8 cellular contexts compared by ENCODE assay signal in the genomic region with DNA sequence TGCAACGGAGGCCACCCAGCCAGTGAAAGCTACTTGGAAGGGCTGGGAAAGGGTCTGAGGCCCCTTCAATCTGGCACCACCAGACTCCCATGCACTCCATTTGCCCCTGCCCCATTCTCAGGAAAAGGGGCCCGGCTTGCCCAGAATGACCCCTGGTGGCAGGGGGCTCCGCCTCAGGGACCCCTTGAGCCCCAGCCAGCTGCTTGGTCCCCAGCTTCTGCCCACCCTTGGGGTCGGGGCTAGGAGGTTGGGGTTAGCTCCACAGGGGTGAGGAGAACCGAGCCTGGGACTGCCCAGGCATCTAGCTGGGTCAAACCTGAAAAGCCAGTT. TPM values are rescaled to one million over a fixed set of nuclear protein-coding genes. Genes with fewer than 3 reads are reported as not detected.
DNase-seq lines count a peak whose midpoint lies in the region; ATAC-seq, FAIRE-seq and TF ChIP-seq lines count a peak whose summit lies in the region.

No MANE protein-coding gene starts in this region.

- no peak for TF ChIP-seq EP300 in K562 (IDR thresholded peaks at IDR 0.05; ENCODE audit: low read length)

- 63% methylated on average over 2 of the region's 5 CpGs for WGBS in K562 (ENCODE audit: insufficient coverage, low coverage, missing lambda C conversion rate)
- WGBS in small intestine, 3 donors = 31 to 49% (median 42%) methylated on average over 5 of the region's 5 CpGs

- H3K4me3 ChIP-seq in HAP-1 = peak overlapping the region; percentile 64
- no peak overlapping the region for H3K4me3 ChIP-seq in K562
- peak overlapping the region; percentile 73; the same call in 1 of the 2 replicates for H3K4me3 ChIP-seq in iPS-20b (ENCODE audit: low read length)
- peak overlapping the region; percentile 48 to 69 for H3K4me3 ChIP-seq in small intestine (ENCODE audit: low read depth in 1 of 2, low read length in 2 of 2)

- H3K9me1 ChIP-seq in K562 (ENCODE audit: control insufficient read depth, insufficient read depth, low read length) = peaks cover 3% of the 10 kb centered on the region

- H3K79me2 ChIP-seq in K562 (ENCODE audit: control insufficient read depth, insufficient read depth, low read length) = no peaks in the 10 kb centered on the region

- FAIRE-seq in K562 (lab: Jason Lieb, UNC) = no peak
- no peak for FAIRE-seq in small intestine (lab: Jason Lieb, UNC)

- H3K9ac ChIP-seq in K562 (ENCODE audit: insufficient read depth in 1 of 2, low read depth in 2 of 2, low read length in 2 of 2) (peak overlapping the region in 1 of 2 experiments; percentile 91; a peak in 2 of 4 replicates), iPS-20b (ENCODE audit: low read depth, low read length) (peak overlapping the region; percentile 68; the same call in 1 of the 2 replicates)

- H3K36me3 ChIP-seq in HAP-1 (replicated peaks) = no peaks in the 10 kb centered on the region
- H3K36me3 ChIP-seq in K562 (ENCODE audit: control insufficient read depth, insufficient read depth, low read length) = no peaks in the 10 kb centered on the region
- H3K36me3 ChIP-seq in iPS-20b (ENCODE audit: insufficient read depth, low read depth, low read length) = no peaks in the 10 kb centered on the region
- H3K36me3 ChIP-seq in small intestine (ENCODE audit: control insufficient read depth in 2 of 2, insufficient read depth in 2 of 2, low read length in 2 of 2) = no peaks in the 10 kb centered on the region

- ATAC-seq in K562 (no peak), HG03159 (IDR thresholded peaks at IDR 0.05; ENCODE audit: unreplicated experiment) (no peak)

- no peak overlapping the region for H2AFZ ChIP-seq in K562 (ENCODE audit: low read depth, low read length)

- in situ Hi-C loops in HAP-1 (cut with MboI; ENCODE audit: low sequenced_read_pairs) = no loop called here
- in situ Hi-C loops in K562 (cut with MboI) = no loop called here

- H3K4me1 ChIP-seq in HAP-1 = peaks cover 7% of the 10 kb centered on the region
- peaks cover 18 to 71% of the 10 kb centered on the region in 2 experiments for H3K4me1 ChIP-seq in K562 (replicated peaks in 1 of 2; ENCODE audit: control insufficient read depth in 2 of 2, insufficient read depth in 2 of 2, low read length in 2 of 2)
- peaks cover 24% of the 10 kb centered on the region for H3K4me1 ChIP-seq in iPS-20b (ENCODE audit: insufficient read depth, low read length)
- peaks cover 0 to 2% of the 10 kb centered on the region in 2 donors for H3K4me1 ChIP-seq in small intestine (ENCODE audit: control insufficient read depth in 2 of 2, insufficient read depth in 1 of 2, low read depth in 1 of 2, low read length in 1 of 2)

- H3K27me3 ChIP-seq in HAP-1 (ENCODE audit: low read depth) (no peaks in the 10 kb centered on the region), K562 (ENCODE audit: control insufficient read depth in 2 of 2, insufficient read depth in 2 of 2, low read length in 2 of 2) (no peaks in the 10 kb centered on the region), iPS-20b (ENCODE audit: insufficient read depth, low read length) (peaks cover 11% of the 10 kb centered on the region; the same call in 1 of the 2 replicates), small intestine (ENCODE audit: control insufficient read depth in 2 of 2, insufficient read depth in 2 of 2, low read length in 2 of 2) (peaks cover 0 to 5% of the 10 kb centered on the region in 2 donors)

- no peak for TF ChIP-seq RAD21 in K562 (CRISPR knock-in tag; conservative IDR thresholded peaks at IDR 0.05 in 1 of 2, IDR thresholded peaks at IDR 0.05 in 1 of 2)

- H3K4me2 ChIP-seq in K562 (ENCODE audit: insufficient read depth, low read length) = peak overlapping the region; percentile 76; the same call in 1 of the 2 replicates

- CTCF ChIA-PET in K562 (lab: Yijun Ruan, JAX; ENCODE audit: low intra/inter-chr PET ratio) = no interaction called here

- no peak for DNase-seq in HAP-1 (ENCODE audit: low spot score in 2 of 2)
- DNase-seq in K562 (ENCODE audit: extremely low read depth in 1 of 4, low spot score in 3 of 4) = no peak
- no peak for DNase-seq in small intestine
- no peak for DNase-seq in GF-D8 (lab: John Stamatoyannopoulos, UW)
- no peak for DNase-seq in GDM1 (lab: John Stamatoyannopoulos, UW)
- no peak for DNase-seq in COR-L47 (lab: John Stamatoyannopoulos, UW)

- no peak for TF ChIP-seq POLR2A in K562 (conservative IDR thresholded peaks at IDR 0.05)

- no peak for TF ChIP-seq CTCF in K562 (IDR thresholded peaks at IDR 0.05 in 2 of 3, conservative IDR thresholded peaks at IDR 0.05 in 1 of 3; ENCODE audit: insufficient read depth in 2 of 3, low read depth in 1 of 3, low read length in 3 of 3)

- intact Hi-C loops in K562 (cut with micrococcal nuclease) = no loop called here

- H3K9me3 ChIP-seq in HAP-1 (no peaks in the 10 kb centered on the region), K562 (replicated peaks; ENCODE audit: control insufficient read depth, insufficient read depth, low read depth, low read length) (no peaks in the 10 kb centered on the region; the same call in 1 of the 2 replicates), iPS-20b (ENCODE audit: insufficient read depth, low read depth, low read length) (no peaks in the 10 kb centered on the region), small intestine (ENCODE audit: control insufficient read depth, low read depth) (no peaks in the 10 kb centered on the region)

- peaks cover 13% of the 10 kb centered on the region for H4K20me1 ChIP-seq in K562 (replicated peaks; ENCODE audit: control insufficient read depth, insufficient read depth, low read length)

- H3K27ac ChIP-seq in K562 (ENCODE audit: extremely low read depth, low read depth, low read length) (no peak overlapping the region), iPS-20b (ENCODE audit: low read length) (no peak overlapping the region), small intestine (ENCODE audit: low read depth in 1 of 2, low read length in 1 of 2) (peak overlapping the region in 1 of 2 donors; percentile 28)

- BruUV-seq in K562 (replicated peaks; lab: Mats Ljungman, UMichigan) = no TSS peak

- POLR2A ChIA-PET in K562 (lab: Yijun Ruan, JAX) = interaction anchor here (0.6 to 4.4 kb wide), 5 partner anchors 11 to 22 kb away, joined by 3 to 18 read pairs (median 4); a partner anchor contains a TSS

RNA-seq across cellular contexts. Expression of a gene that starts 1.3 kb away (rescaled TPM):
- total RNA-seq in K562 (2011; cell fraction: chromatin; rRNA removed; ENCODE audit: low replicate concordance) = 63.2 and 128 TPM in 2 replicates
- 70.9 and 80.0 TPM in 2 replicates for total RNA-seq in K562 (2011; cell fraction: nucleolus; rRNA removed)
- 60.5 TPM in 2 replicates for total RNA-seq in K562 (2011; cell fraction: nucleoplasm; rRNA removed)
- total RNA-seq in K562 (2014; rRNA removed) (4.5 and 5.9 TPM in 2 replicates), K562 (2014; rRNA removed; fragmentation: Illumina TruSeq; extraction: Trizol) (1.2 and 1.3 TPM in 2 replicates), K562 (2015; rRNA removed; fragmentation: Illumina TruSeq; extraction: Trizol) (1.2 and 1.6 TPM in 2 replicates), K562 (2021) (6.9 and 7.1 TPM in 2 replicates)
- polyA plus RNA-seq in K562 (2011; rRNA removed) (8.2 and 20.0 TPM in 2 replicates), K562 (2014; fragmentation: Illumina TruSeq; extraction: Trizol) (4.2 and 5.5 TPM in 2 replicates), K562 (2014; fragmentation: Nextera tagmentation; extraction: Ambion mirVana) (1 to 10 TPM; 1.0 to 2.0 TPM), K562 (2014; rRNA removed) (6.0 and 6.9 TPM in 2 replicates), small intestine (10 to 100 TPM; 10.1 to 28.6 (median 21.1) TPM)
- 9.3 and 10.9 TPM in 2 replicates for polyA plus RNA-seq in K562 (2011; cell fraction: cytosol; rRNA removed)
- 210 and 244 TPM in 2 replicates for polyA plus RNA-seq in K562 (2011; cell fraction: nucleus; rRNA removed)
- 3.0 and 13.0 TPM in 2 replicates for polyA plus RNA-seq in K562 (2012)
- polyA minus RNA-seq in K562 (2011; rRNA and poly(A)+ RNA removed) = 2.7 and 4.6 TPM in 2 replicates
- 3.7 and 10.0 TPM in 2 replicates for polyA minus RNA-seq in K562 (2011; cell fraction: cytosol; rRNA and poly(A)+ RNA removed)
- polyA minus RNA-seq in K562 (2011; cell fraction: nucleus; rRNA and poly(A)+ RNA removed) = 15.8 and 22.8 TPM in 2 replicates

RNA-seq across cellular contexts. Expression of a gene that starts 6.8 kb away (rescaled TPM):
- 6.3 and 35.1 TPM in 2 replicates for total RNA-seq in K562 (2011; cell fraction: chromatin; rRNA removed; ENCODE audit: low replicate concordance)
- total RNA-seq in K562 (2011; cell fraction: nucleolus; rRNA removed) = 52.2 and 54.0 TPM in 2 replicates
- total RNA-seq in K562 (2011; cell fraction: nucleoplasm; rRNA removed) = 26.0 and 30.7 TPM in 2 replicates
- total RNA-seq in K562 (2014; rRNA removed) (192 and 226 TPM in 2 replicates), K562 (2014; rRNA removed; fragmentation: Illumina TruSeq; extraction: Trizol) (5.0 and 6.1 TPM in 2 replicates), K562 (2015; rRNA removed; fragmentation: Illumina TruSeq; extraction: Trizol) (47.1 and 52.8 TPM in 2 replicates), K562 (2021) (80.1 and 81.9 TPM in 2 replicates)
- polyA plus RNA-seq in K562 (2011; rRNA removed) (36.2 and 52.2 TPM in 2 replicates), K562 (2014; fragmentation: Illumina TruSeq; extraction: Trizol) (21.1 and 55.2 TPM in 2 replicates), K562 (2014; fragmentation: Nextera tagmentation; extraction: Ambion mirVana) (1 to 10 TPM in 1 of 2 experiments, under 1 TPM in 1; 0.42 to 2.2 TPM), K562 (2014; rRNA removed) (138 and 214 TPM in 2 replicates), small intestine (10 to 100 TPM; 67.5 to 76.7 (median 68.6) TPM)
- 102 and 222 TPM in 2 replicates for polyA plus RNA-seq in K562 (2011; cell fraction: cytosol; rRNA removed)
- polyA plus RNA-seq in K562 (2011; cell fraction: nucleus; rRNA removed) = 38.8 and 51.3 TPM in 2 replicates
- polyA plus RNA-seq in K562 (2012) = 46.7 and 91.8 TPM in 2 replicates
- polyA minus RNA-seq in K562 (2011; rRNA and poly(A)+ RNA removed) = 5.7 and 7.4 TPM in 2 replicates
- polyA minus RNA-seq in K562 (2011; cell fraction: cytosol; rRNA and poly(A)+ RNA removed) = 34.4 and 54.7 TPM in 2 replicates
- polyA minus RNA-seq in K562 (2011; cell fraction: nucleus; rRNA and poly(A)+ RNA removed) = 15.9 and 16.8 TPM in 2 replicates

RNA-seq across cellular contexts. Expression of a gene that starts 17.5 kb away (rescaled TPM):
- 58.7 and 108 TPM in 2 replicates for total RNA-seq in K562 (2011; cell fraction: chromatin; rRNA removed; ENCODE audit: low replicate concordance)
- 59.2 and 64.4 TPM in 2 replicates for total RNA-seq in K562 (2011; cell fraction: nucleolus; rRNA removed)
- total RNA-seq in K562 (2011; cell fraction: nucleoplasm; rRNA removed) = 61.2 and 70.4 TPM in 2 replicates
- total RNA-seq in K562 (2014; rRNA removed) = 176 and 178 TPM in 2 replicates
- total RNA-seq in K562 (2014; rRNA removed; fragmentation: Illumina TruSeq; extraction: Trizol) = 78.8 and 107 TPM in 2 replicates
- 106 and 108 TPM in 2 replicates for total RNA-seq in K562 (2015; rRNA removed; fragmentation: Illumina TruSeq; extraction: Trizol)
- 123 and 124 TPM in 2 replicates for total RNA-seq in K562 (2021)
- 116 and 117 TPM in 2 replicates for polyA plus RNA-seq in K562 (2011; rRNA removed)
- polyA plus RNA-seq in K562 (2011; cell fraction: cytosol; rRNA removed) = 102 and 106 TPM in 2 replicates
- 107 and 113 TPM in 2 replicates for polyA plus RNA-seq in K562 (2011; cell fraction: nucleus; rRNA removed)
- 70.9 and 149 TPM in 2 replicates for polyA plus RNA-seq in K562 (2012)
- polyA plus RNA-seq in K562 (2014; fragmentation: Illumina TruSeq; extraction: Trizol) = 103 and 132 TPM in 2 replicates
- polyA plus RNA-seq in K562 (2014; fragmentation: Nextera tagmentation; extraction: Ambion mirVana) = 10 to 100 TPM; 59.0 to 61.5 TPM
- polyA plus RNA-seq in K562 (2014; rRNA removed) = 122 and 154 TPM in 2 replicates
- polyA minus RNA-seq in K562 (2011; rRNA and poly(A)+ RNA removed) = 48.3 and 52.8 TPM in 2 replicates
- 20.9 and 31.3 TPM in 2 replicates for polyA minus RNA-seq in K562 (2011; cell fraction: cytosol; rRNA and poly(A)+ RNA removed)
- 18.3 and 31.3 TPM in 2 replicates for polyA minus RNA-seq in K562 (2011; cell fraction: nucleus; rRNA and poly(A)+ RNA removed)
- 10 to 100 TPM; 27.6 to 38.2 (median 27.7) TPM for polyA plus RNA-seq in small intestine

RNA-seq across cellular contexts. Expression of a gene that starts 17.8 kb away (rescaled TPM):
- total RNA-seq in K562 (2011; cell fraction: chromatin; rRNA removed; ENCODE audit: low replicate concordance) = 53.1 and 79.0 TPM in 2 replicates
- 47.2 and 48.0 TPM in 2 replicates for total RNA-seq in K562 (2011; cell fraction: nucleolus; rRNA removed)
- total RNA-seq in K562 (2011; cell fraction: nucleoplasm; rRNA removed) = 66.1 and 91.1 TPM in 2 replicates
- total RNA-seq in K562 (2014; rRNA removed) (62.7 and 65.7 TPM in 2 replicates), K562 (2014; rRNA removed; fragmentation: Illumina TruSeq; extraction: Trizol) (46.3 and 53.5 TPM in 2 replicates), K562 (2015; rRNA removed; fragmentation: Illumina TruSeq; extraction: Trizol) (42.1 and 43.7 TPM in 2 replicates), K562 (2021) (86.7 and 90.9 TPM in 2 replicates)
- polyA plus RNA-seq in K562 (2011; rRNA removed) (86.0 and 95.2 TPM in 2 replicates), K562 (2014; fragmentation: Illumina TruSeq; extraction: Trizol) (68.2 and 81.3 TPM in 2 replicates), K562 (2014; fragmentation: Nextera tagmentation; extraction: Ambion mirVana) (100 to 1,000 TPM; 304 to 315 TPM), K562 (2014; rRNA removed) (120 and 135 TPM in 2 replicates), small intestine (10 to 100 TPM in 2 of 3 donors, 1 to 10 TPM in 1; 8.1 to 19.9 (median 12.1) TPM)
- 138 TPM in 2 replicates for polyA plus RNA-seq in K562 (2011; cell fraction: cytosol; rRNA removed)
- polyA plus RNA-seq in K562 (2011; cell fraction: nucleus; rRNA removed) = 48.9 and 51.4 TPM in 2 replicates
- 55.3 and 115 TPM in 2 replicates for polyA plus RNA-seq in K562 (2012)
- 81.3 and 98.4 TPM in 2 replicates for polyA minus RNA-seq in K562 (2011; rRNA and poly(A)+ RNA removed)
- 37.8 and 43.4 TPM in 2 replicates for polyA minus RNA-seq in K562 (2011; cell fraction: cytosol; rRNA and poly(A)+ RNA removed)
- 17.2 and 28.0 TPM in 2 replicates for polyA minus RNA-seq in K562 (2011; cell fraction: nucleus; rRNA and poly(A)+ RNA removed)
